8 cellular contexts compared by ENCODE assay signal in the genomic region with DNA sequence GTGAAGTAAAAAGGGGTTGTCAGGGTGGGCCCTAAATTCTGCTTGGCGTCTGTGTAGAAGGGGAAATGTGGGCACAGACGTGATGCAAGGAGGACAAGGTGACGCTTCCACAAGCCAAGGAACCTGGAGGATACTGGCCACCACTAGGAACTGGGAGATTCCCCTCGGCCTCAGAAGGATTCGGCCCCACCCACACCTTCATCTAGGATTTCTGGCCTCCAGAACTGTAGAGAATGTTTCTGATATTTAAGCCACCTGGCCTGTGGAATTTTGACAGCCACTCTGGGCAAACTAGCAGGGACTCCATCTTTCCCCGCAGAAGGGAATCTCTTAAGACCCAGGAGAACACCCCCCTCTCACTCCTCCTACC. TPM values are rescaled to one million over a fixed set of nuclear protein-coding genes. Genes with fewer than 3 reads are reported as not detected.
DNase-seq lines count a peak whose midpoint lies in the region; ATAC-seq and TF ChIP-seq lines count a peak whose summit lies in the region.

No MANE protein-coding gene starts in this region.

- H3K27me3 ChIP-seq in RWPE2 (ENCODE audit: insufficient read depth, poor library complexity, severe bottlenecking), result no peaks in the 10 kb centered on the region
- H3K27me3 ChIP-seq in psoas muscle (ENCODE audit: insufficient read depth in 3 of 3, low read length in 2 of 3), result no peaks in the 10 kb centered on the region

- DNase-seq in RWPE2 (ENCODE audit: low spot score) (no peak), fibroblast of mammary gland (ENCODE audit: low read depth) (no peak), psoas muscle (no peak), HuH-7.5 (ENCODE audit: low spot score) (no peak), GDM1 (lab: John Stamatoyannopoulos, UW) (no peak), superior temporal gyrus (ENCODE audit: extremely low spot score) (no peak), 8988T (no peak)

- intact Hi-C loops in psoas muscle (cut with DNase I), result loop anchor here (5.0 to 10.0 kb wide), 5 partner anchors 78 to 157 kb away; a partner anchor contains a TSS

- ATAC-seq in RWPE2 (ENCODE audit: low read depth) (0 out of 3 replicates have a peak, but pooled peaks have one; percentile 3), psoas muscle (no peak)

- H3K9me3 ChIP-seq in ES-I3 (ENCODE audit: control insufficient read depth, insufficient read depth, low read length), result no peaks in the 10 kb centered on the region
- H3K9me3 ChIP-seq in RWPE2 (ENCODE audit: severe bottlenecking), result no peaks in the 10 kb centered on the region
- no peaks in the 10 kb centered on the region for H3K9me3 ChIP-seq in psoas muscle

- 40 to 61% (median 45%) methylated on average over 6 of the region's 6 CpGs for WGBS in psoas muscle, 3 donors

- H3K27ac ChIP-seq in RWPE2 (ENCODE audit: poor library complexity, severe bottlenecking) (peak overlapping the region; percentile 69), psoas muscle (peak overlapping the region; percentile 91)

- peak overlapping the region; percentile 90 for H3K9ac ChIP-seq in ES-I3 (ENCODE audit: low read depth, low read length)

- TF ChIP-seq CTCF in RWPE2 (IDR thresholded peaks at IDR 0.05; ENCODE audit: poor library complexity, severe bottlenecking) (no peak), fibroblast of mammary gland (conservative IDR thresholded peaks at IDR 0.05; ENCODE audit: control insufficient read depth, insufficient read depth, low read depth, low read length) (no peak), psoas muscle (IDR thresholded peaks at IDR 0.05) (no peak)

- H3K4me1 ChIP-seq in ES-I3 (ENCODE audit: insufficient read depth, low read length) (peaks cover 11% of the 10 kb centered on the region), RWPE2 (ENCODE audit: insufficient read depth, poor library complexity, severe bottlenecking) (peaks cover 10% of the 10 kb centered on the region), psoas muscle (peaks cover 46% of the 10 kb centered on the region)

- no peaks in the 10 kb centered on the region; the same call in 1 of the 2 replicates for H3K36me3 ChIP-seq in ES-I3 (ENCODE audit: insufficient read depth, low read length)
- peaks cover 45% of the 10 kb centered on the region for H3K36me3 ChIP-seq in RWPE2 (ENCODE audit: low read depth)
- H3K36me3 ChIP-seq in psoas muscle (ENCODE audit: insufficient read depth in 1 of 2, low read depth in 1 of 2), result peaks cover 3 to 28% of the 10 kb centered on the region in 2 donors

- peak overlapping the region; percentile 88 for H3K4me3 ChIP-seq in RWPE2 (ENCODE audit: severe bottlenecking)
- peak overlapping the region; percentile 76 for H3K4me3 ChIP-seq in fibroblast of mammary gland (ENCODE audit: control insufficient read depth, low read depth, low read length)
- peak overlapping the region; percentile 97 for H3K4me3 ChIP-seq in psoas muscle

RNA-seq across cellular contexts. Expression of a gene that starts 1.1 kb away (rescaled TPM):
- total RNA-seq in psoas muscle, result 10 to 100 TPM; 54.9 to 65.5 (median 60.0) TPM
- 100 to 1,000 TPM in 1 of 3 donors, 10 to 100 TPM in 2; 80.6 to 146 (median 95.3) TPM for polyA plus RNA-seq in psoas muscle

RNA-seq across cellular contexts. Expression of a gene that starts 1.6 kb away (rescaled TPM):
- 10 to 100 TPM; 31.1 to 46.8 (median 40.2) TPM for total RNA-seq in psoas muscle
- polyA plus RNA-seq in psoas muscle, result 10 to 100 TPM; 25.9 to 33.6 (median 28.9) TPM

RNA-seq across cellular contexts. Expression of a gene that starts 14.1 kb away (rescaled TPM):
- 1 to 10 TPM; 1.9 to 3.6 (median 2.7) TPM for total RNA-seq in psoas muscle
- polyA plus RNA-seq in psoas muscle, result 1 to 10 TPM in 1 of 3 donors, under 1 TPM in 2; 0.38 to 2.4 (median 0.53) TPM

RNA-seq across cellular contexts. Expression of a gene that starts 21.2 kb away (rescaled TPM):
- 100 to 1,000 TPM; 107 to 191 (median 162) TPM for total RNA-seq in psoas muscle
- 100 to 1,000 TPM; 110 to 271 (median 130) TPM for polyA plus RNA-seq in psoas muscle

RNA-seq across cellular contexts. Expression of a gene that starts 47.0 kb away (rescaled TPM):
- total RNA-seq in psoas muscle, result under 1 TPM; 0.12 to 0.20 (median 0.14) TPM
- polyA plus RNA-seq in psoas muscle, result under 1 TPM in 2 of 3 donors, not detected in 1; 0.01 to 0.08 TPM
